In the genomic region with DNA sequence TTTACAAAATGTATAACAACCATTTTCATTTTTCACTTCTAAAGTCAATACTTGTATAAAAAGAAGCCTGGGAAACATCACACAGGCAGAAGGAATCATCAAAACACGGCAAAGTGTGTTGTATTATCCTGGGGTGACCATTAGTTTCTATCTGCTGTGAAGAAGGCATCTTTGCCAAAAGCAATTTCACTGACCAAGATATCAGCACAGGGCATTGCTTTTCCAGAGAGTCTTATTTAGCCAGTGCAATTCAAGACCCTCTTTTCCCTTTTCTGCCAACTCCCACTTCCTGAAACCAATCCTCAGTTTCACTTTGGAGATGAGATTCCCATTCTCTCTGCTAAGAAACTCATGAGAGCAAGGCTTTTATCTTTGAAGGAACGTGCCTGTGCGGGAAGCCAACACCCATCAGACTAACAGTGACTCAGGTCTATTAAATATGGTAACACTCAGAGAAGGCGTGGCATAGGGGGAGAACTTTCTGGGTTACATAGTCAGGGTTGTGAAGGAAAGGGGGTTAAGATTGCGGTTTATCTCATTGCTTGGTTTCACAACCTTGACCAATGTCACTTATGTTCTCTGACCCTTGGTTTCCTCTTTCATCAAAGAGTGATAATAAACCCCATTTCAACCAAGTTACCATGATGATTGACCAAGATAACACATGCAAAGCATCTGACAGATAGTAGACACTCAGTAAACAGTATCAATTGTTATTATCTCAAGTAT, we compare ENCODE assay signal across 1 cellular context.
A peak's percentile ranks its signal among the peaks of the same experiment; 100 is the strongest.
TF ChIP-seq lines count a peak whose summit lies in the region.

No MANE protein-coding gene starts in this region.

TF ChIP-seq in K562, 482 proteins besides CTCF, POLR2A, EP300 and RAD21 (continued from another document and continues in another):
- TF ChIP-seq, protein P1, sequence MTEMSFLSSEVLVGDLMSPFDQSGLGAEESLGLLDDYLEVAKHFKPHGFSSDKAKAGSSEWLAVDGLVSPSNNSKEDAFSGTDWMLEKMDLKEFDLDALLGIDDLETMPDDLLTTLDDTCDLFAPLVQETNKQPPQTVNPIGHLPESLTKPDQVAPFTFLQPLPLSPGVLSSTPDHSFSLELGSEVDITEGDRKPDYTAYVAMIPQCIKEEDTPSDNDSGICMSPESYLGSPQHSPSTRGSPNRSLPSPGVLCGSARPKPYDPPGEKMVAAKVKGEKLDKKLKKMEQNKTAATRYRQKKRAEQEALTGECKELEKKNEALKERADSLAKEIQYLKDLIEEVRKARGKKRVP (CRISPR knock-in tag; IDR thresholded peaks at IDR 0.05): no peak
- TF ChIP-seq, protein P2, sequence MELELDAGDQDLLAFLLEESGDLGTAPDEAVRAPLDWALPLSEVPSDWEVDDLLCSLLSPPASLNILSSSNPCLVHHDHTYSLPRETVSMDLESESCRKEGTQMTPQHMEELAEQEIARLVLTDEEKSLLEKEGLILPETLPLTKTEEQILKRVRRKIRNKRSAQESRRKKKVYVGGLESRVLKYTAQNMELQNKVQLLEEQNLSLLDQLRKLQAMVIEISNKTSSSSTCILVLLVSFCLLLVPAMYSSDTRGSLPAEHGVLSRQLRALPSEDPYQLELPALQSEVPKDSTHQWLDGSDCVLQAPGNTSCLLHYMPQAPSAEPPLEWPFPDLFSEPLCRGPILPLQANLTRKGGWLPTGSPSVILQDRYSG (tag; conservative IDR thresholded peaks at IDR 0.05; ENCODE audit: low read depth): no peak
- TF ChIP-seq, protein P3, sequence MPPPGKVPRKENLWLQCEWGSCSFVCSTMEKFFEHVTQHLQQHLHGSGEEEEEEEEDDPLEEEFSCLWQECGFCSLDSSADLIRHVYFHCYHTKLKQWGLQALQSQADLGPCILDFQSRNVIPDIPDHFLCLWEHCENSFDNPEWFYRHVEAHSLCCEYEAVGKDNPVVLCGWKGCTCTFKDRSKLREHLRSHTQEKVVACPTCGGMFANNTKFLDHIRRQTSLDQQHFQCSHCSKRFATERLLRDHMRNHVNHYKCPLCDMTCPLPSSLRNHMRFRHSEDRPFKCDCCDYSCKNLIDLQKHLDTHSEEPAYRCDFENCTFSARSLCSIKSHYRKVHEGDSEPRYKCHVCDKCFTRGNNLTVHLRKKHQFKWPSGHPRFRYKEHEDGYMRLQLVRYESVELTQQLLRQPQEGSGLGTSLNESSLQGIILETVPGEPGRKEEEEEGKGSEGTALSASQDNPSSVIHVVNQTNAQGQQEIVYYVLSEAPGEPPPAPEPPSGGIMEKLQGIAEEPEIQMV (tag; conservative IDR thresholded peaks at IDR 0.05; ENCODE audit: low read depth): no peak
- TF ChIP-seq NFATC3 (IDR thresholded peaks at IDR 0.05) (no peak), MED1 (CRISPR knock-in tag; IDR thresholded peaks at IDR 0.05; ENCODE audit: borderline replicate concordance) (no peak), RBM22 (IDR thresholded peaks at IDR 0.05; ENCODE audit: low read depth, low read length, poor library complexity, severe bottlenecking) (no peak), ZNF445 (CRISPR knock-in tag; IDR thresholded peaks at IDR 0.05; ENCODE audit: low read depth) (no peak), FOXA3 (CRISPR knock-in tag; conservative IDR thresholded peaks at IDR 0.05 in 1 of 2, IDR thresholded peaks at IDR 0.05 in 1 of 2) (peak in 1 of 2 experiments; percentile 46; a peak in 1 of 4 replicates), ZNF263 (CRISPR knock-in tag; IDR thresholded peaks at IDR 0.05; ENCODE audit: borderline replicate concordance) (no peak), SPI1 (IDR thresholded peaks at IDR 0.05; ENCODE audit: borderline replicate concordance, low read depth, low read length) (no peak), NFIC (IDR thresholded peaks at IDR 0.05) (no peak; the same call in 1 of the 2 replicates), ZNF431 (CRISPR knock-in tag; IDR thresholded peaks at IDR 0.05) (no peak), TARDBP (IDR thresholded peaks at IDR 0.05) (no peak), JUN (IDR thresholded peaks at IDR 0.05; ENCODE audit: borderline replicate concordance, low read depth, low read length) (no peak), JUN (CRISPR knock-in tag; IDR thresholded peaks at IDR 0.05; ENCODE audit: borderline replicate concordance) (no peak), ELF4 (CRISPR knock-in tag; IDR thresholded peaks at IDR 0.05) (no peak), JUNB (CRISPR knock-in tag; conservative IDR thresholded peaks at IDR 0.05) (no peak), FOXA1 (IDR thresholded peaks at IDR 0.05; ENCODE audit: borderline replicate concordance) (no peak; the same call in 1 of the 2 replicates), SMAD4 (CRISPR knock-in tag; conservative IDR thresholded peaks at IDR 0.05) (peak; percentile 25; the same call in 1 of the 2 replicates), STAT5A (IDR thresholded peaks at IDR 0.05; ENCODE audit: borderline replicate concordance, low read length) (peak; percentile 54; the same call in 1 of the 2 replicates), FOXK1 (CRISPR knock-in tag; IDR thresholded peaks at IDR 0.05; ENCODE audit: borderline replicate concordance) (no peak), ZFX (CRISPR knock-in tag; IDR thresholded peaks at IDR 0.05) (no peak), DMBX1 (CRISPR knock-in tag; IDR thresholded peaks at IDR 0.05; ENCODE audit: borderline replicate concordance) (no peak), ZNF140 (CRISPR knock-in tag; IDR thresholded peaks at IDR 0.05) (no peak), MAFF (IDR thresholded peaks at IDR 0.05; ENCODE audit: low read length) (peak; percentile 65), SRSF7 (optimal IDR thresholded peaks at IDR 0.05; ENCODE audit: low read depth, low read length) (no peak), SUPT5H (IDR thresholded peaks at IDR 0.05) (no peak), ZNF77 (CRISPR knock-in tag; IDR thresholded peaks at IDR 0.05) (no peak), ZNF644 (tag; IDR thresholded peaks at IDR 0.05; ENCODE audit: low read depth) (0 out of 2 replicates have a peak, but pooled peaks have one; percentile 35), GABPB2 (CRISPR knock-in tag; conservative IDR thresholded peaks at IDR 0.05) (no peak), PHB2 (IDR thresholded peaks at IDR 0.05; ENCODE audit: low read depth) (no peak), PCBP2 (IDR thresholded peaks at IDR 0.05; ENCODE audit: low read depth, low read length, poor library complexity, severe bottlenecking) (no peak), RCOR1 (IDR thresholded peaks at IDR 0.05; ENCODE audit: borderline replicate concordance in 1 of 2, low read depth in 2 of 2, low read length in 2 of 2) (peak in 1 of 2 experiments; percentile 82; a peak in 2 of 4 replicates), ZBED1 (IDR thresholded peaks at IDR 0.05) (no peak), L3MBTL2 (IDR thresholded peaks at IDR 0.05) (0 out of 2 replicates have a peak, but pooled peaks have one; percentile 28), MYC (IDR thresholded peaks at IDR 0.05; ENCODE audit: low read depth, low read length) (no peak), MYC (CRISPR knock-in tag; IDR thresholded peaks at IDR 0.05; ENCODE audit: borderline replicate concordance, low read depth) (no peak), CXXC5 (CRISPR knock-in tag; IDR thresholded peaks at IDR 0.05) (peak; percentile 53), PRMT5 (CRISPR knock-in tag; IDR thresholded peaks at IDR 0.05) (no peak), BCL6 (CRISPR knock-in tag; IDR thresholded peaks at IDR 0.05) (no peak), POLR2H (tag; IDR thresholded peaks at IDR 0.05; ENCODE audit: low read depth) (no peak), ARHGAP35 (IDR thresholded peaks at IDR 0.05; ENCODE audit: partially characterized antibody) (no peak), TOE1 (IDR thresholded peaks at IDR 0.05; ENCODE audit: borderline replicate concordance) (no peak), TOE1 (CRISPR knock-in tag; IDR thresholded peaks at IDR 0.05; ENCODE audit: borderline replicate concordance, low read depth) (no peak), ZSCAN29 (IDR thresholded peaks at IDR 0.05) (no peak), CREBBP (IDR thresholded peaks at IDR 0.05; ENCODE audit: low read depth, low read length) (no peak)
- TF ChIP-seq, protein P4, sequence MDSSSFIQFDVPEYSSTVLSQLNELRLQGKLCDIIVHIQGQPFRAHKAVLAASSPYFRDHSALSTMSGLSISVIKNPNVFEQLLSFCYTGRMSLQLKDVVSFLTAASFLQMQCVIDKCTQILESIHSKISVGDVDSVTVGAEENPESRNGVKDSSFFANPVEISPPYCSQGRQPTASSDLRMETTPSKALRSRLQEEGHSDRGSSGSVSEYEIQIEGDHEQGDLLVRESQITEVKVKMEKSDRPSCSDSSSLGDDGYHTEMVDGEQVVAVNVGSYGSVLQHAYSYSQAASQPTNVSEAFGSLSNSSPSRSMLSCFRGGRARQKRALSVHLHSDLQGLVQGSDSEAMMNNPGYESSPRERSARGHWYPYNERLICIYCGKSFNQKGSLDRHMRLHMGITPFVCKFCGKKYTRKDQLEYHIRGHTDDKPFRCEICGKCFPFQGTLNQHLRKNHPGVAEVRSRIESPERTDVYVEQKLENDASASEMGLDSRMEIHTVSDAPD (CRISPR knock-in tag; IDR thresholded peaks at IDR 0.05): no peak
- TF ChIP-seq, protein P5, sequence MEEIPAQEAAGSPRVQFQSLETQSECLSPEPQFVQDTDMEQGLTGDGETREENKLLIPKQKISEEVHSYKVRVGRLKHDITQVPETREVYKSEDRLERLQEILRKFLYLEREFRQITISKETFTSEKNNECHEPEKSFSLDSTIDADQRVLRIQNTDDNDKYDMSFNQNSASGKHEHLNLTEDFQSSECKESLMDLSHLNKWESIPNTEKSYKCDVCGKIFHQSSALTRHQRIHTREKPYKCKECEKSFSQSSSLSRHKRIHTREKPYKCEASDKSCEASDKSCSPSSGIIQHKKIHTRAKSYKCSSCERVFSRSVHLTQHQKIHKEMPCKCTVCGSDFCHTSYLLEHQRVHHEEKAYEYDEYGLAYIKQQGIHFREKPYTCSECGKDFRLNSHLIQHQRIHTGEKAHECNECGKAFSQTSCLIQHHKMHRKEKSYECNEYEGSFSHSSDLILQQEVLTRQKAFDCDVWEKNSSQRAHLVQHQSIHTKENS (CRISPR knock-in tag; IDR thresholded peaks at IDR 0.05): no peak
- TF ChIP-seq, protein P6, sequence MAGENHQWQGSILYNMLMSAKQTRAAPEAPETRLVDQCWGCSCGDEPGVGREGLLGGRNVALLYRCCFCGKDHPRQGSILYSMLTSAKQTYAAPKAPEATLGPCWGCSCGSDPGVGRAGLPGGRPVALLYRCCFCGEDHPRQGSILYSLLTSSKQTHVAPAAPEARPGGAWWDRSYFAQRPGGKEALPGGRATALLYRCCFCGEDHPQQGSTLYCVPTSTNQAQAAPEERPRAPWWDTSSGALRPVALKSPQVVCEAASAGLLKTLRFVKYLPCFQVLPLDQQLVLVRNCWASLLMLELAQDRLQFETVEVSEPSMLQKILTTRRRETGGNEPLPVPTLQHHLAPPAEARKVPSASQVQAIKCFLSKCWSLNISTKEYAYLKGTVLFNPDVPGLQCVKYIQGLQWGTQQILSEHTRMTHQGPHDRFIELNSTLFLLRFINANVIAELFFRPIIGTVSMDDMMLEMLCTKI (IDR thresholded peaks at IDR 0.05; ENCODE audit: partially characterized antibody): no peak
- TF ChIP-seq, protein P7, sequence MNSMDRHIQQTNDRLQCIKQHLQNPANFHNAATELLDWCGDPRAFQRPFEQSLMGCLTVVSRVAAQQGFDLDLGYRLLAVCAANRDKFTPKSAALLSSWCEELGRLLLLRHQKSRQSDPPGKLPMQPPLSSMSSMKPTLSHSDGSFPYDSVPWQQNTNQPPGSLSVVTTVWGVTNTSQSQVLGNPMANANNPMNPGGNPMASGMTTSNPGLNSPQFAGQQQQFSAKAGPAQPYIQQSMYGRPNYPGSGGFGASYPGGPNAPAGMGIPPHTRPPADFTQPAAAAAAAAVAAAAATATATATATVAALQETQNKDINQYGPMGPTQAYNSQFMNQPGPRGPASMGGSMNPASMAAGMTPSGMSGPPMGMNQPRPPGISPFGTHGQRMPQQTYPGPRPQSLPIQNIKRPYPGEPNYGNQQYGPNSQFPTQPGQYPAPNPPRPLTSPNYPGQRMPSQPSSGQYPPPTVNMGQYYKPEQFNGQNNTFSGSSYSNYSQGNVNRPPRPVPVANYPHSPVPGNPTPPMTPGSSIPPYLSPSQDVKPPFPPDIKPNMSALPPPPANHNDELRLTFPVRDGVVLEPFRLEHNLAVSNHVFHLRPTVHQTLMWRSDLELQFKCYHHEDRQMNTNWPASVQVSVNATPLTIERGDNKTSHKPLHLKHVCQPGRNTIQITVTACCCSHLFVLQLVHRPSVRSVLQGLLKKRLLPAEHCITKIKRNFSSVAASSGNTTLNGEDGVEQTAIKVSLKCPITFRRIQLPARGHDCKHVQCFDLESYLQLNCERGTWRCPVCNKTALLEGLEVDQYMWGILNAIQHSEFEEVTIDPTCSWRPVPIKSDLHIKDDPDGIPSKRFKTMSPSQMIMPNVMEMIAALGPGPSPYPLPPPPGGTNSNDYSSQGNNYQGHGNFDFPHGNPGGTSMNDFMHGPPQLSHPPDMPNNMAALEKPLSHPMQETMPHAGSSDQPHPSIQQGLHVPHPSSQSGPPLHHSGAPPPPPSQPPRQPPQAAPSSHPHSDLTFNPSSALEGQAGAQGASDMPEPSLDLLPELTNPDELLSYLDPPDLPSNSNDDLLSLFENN (IDR thresholded peaks at IDR 0.05; ENCODE audit: low read depth in 2 of 2, low read length in 2 of 2): no peak
- TF ChIP-seq, protein P8, sequence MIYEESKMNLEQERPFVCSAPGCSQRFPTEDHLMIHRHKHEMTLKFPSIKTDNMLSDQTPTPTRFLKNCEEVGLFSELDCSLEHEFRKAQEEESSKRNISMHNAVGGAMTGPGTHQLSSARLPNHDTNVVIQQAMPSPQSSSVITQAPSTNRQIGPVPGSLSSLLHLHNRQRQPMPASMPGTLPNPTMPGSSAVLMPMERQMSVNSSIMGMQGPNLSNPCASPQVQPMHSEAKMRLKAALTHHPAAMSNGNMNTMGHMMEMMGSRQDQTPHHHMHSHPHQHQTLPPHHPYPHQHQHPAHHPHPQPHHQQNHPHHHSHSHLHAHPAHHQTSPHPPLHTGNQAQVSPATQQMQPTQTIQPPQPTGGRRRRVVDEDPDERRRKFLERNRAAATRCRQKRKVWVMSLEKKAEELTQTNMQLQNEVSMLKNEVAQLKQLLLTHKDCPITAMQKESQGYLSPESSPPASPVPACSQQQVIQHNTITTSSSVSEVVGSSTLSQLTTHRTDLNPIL (CRISPR knock-in tag; IDR thresholded peaks at IDR 0.05): no peak
- TF ChIP-seq, protein P9, sequence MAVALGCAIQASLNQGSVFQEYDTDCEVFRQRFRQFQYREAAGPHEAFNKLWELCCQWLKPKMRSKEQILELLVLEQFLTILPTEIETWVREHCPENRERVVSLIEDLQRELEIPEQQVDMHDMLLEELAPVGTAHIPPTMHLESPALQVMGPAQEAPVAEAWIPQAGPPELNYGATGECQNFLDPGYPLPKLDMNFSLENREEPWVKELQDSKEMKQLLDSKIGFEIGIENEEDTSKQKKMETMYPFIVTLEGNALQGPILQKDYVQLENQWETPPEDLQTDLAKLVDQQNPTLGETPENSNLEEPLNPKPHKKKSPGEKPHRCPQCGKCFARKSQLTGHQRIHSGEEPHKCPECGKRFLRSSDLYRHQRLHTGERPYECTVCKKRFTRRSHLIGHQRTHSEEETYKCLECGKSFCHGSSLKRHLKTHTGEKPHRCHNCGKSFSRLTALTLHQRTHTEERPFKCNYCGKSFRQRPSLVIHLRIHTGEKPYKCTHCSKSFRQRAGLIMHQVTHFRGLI (CRISPR knock-in tag; IDR thresholded peaks at IDR 0.05): no peak
- TF ChIP-seq, protein P10, sequence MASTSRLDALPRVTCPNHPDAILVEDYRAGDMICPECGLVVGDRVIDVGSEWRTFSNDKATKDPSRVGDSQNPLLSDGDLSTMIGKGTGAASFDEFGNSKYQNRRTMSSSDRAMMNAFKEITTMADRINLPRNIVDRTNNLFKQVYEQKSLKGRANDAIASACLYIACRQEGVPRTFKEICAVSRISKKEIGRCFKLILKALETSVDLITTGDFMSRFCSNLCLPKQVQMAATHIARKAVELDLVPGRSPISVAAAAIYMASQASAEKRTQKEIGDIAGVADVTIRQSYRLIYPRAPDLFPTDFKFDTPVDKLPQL (IDR thresholded peaks at IDR 0.05; ENCODE audit: extremely low read depth, insufficient read length): no peak
